Comparison of ENCODE assay signal across 29 cellular contexts in the genomic region with DNA sequence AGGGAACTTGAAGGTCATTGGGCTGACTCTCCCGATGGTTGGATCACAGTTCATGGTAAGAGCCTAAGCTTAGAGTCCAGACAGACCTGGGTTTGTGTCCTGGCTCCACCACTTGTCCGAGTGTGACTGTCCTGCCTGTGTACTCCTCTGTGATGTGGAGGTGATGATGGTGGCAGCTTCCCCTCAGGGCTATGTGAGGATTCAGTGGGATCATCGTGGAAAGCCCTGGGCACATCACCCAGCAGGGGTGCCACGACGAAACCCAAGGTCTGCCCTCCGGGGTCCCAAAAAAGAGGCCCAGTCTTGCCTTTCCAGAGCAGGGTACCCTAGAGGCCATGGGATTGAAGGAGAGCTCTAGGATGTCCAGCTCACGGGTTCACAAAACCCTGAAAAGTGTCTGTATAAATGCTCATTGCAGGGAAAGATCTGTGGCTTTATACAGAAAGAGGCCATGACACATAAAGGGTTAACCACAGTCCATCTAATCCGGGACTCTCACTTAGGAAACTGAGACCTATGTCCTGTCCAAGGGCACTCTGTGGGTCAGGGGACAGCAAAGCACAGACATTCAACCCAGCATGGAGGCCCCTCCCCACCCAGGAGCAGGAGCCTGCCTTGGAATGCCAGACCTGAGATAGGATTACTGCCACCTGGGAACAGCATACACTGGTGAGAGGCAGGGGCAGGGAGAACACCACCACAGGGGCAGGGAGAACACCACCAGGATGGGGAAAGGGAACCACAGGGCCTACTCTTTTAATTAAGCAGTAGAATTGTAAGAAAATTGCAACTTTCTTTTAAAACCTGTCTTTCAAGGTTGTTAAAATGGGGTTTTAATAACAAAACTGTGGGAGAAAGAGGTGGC. TPM values are rescaled to one million over a fixed set of nuclear protein-coding genes. Genes with fewer than 3 reads are reported as not detected.
DNase-seq lines count a peak whose midpoint lies in the region; ATAC-seq, FAIRE-seq and TF ChIP-seq lines count a peak whose summit lies in the region.
"Had no signal": no experiment of that assay in that cellular context is flagged by ENCODE, and none has a peak within 500 bp of the region (broad histone marks: within the 10 kb centered on the region; RNA-seq: fewer than 3 reads in every experiment).

No MANE protein-coding gene starts in this region.

- H3K79me2 ChIP-seq in OCI-LY1 (ENCODE audit: insufficient read depth, low read length) = no peaks in the 10 kb centered on the region

- H3K9ac ChIP-seq in OCI-LY1 (ENCODE audit: low read length) (peak overlapping the region; percentile 95), kidney (ENCODE audit: low read length in 2 of 2) (no peak overlapping the region)

- H4K20me1 ChIP-seq in OCI-LY1 (ENCODE audit: insufficient read depth, low read length) = no peaks in the 10 kb centered on the region

- H3K4me1 ChIP-seq in OCI-LY1 (ENCODE audit: insufficient read depth, low read length, severe bottlenecking) (peaks cover 99% of the 10 kb centered on the region), kidney (ENCODE audit: control insufficient read depth in 1 of 2, insufficient read depth in 1 of 2, low read depth in 1 of 2, low read length in 2 of 2) (peaks cover 0 to 2% of the 10 kb centered on the region in 2 donors)
- H3K4me1 ChIP-seq: ascending aorta had no signal

- H3K27ac Mint-ChIP-seq in activated naive CD4-positive, alpha-beta T cell treated with anti-CD3 and anti-CD28 coated beads, Interleukin-2, amount 10 ng/mL, durations not matched to agents 7 days and 5 days = no peak overlapping the region
- no peak overlapping the region for H3K27ac Mint-ChIP-seq in activated naive CD4-positive, alpha-beta T cell treated with anti-CD3 and anti-CD28 coated beads for 36 hours
- H3K27ac Mint-ChIP-seq in stimulated activated naive B cell treated with anti-CD40 and anti-IgM and Interleukin-4, amounts not matched to agents 10 μg/mL and 1 μg/mL and 100 μg/mL, for 72 hours = peak overlapping the region; percentile 88
- H3K27ac Mint-ChIP-seq: activated CD4-positive, alpha-beta T cell treated with anti-CD3 and anti-CD28 coated beads for 36 hours; activated naive CD4-positive, alpha-beta T cell treated with anti-CD3 and anti-CD28 coated beads, Interleukin-2, amount 50 U/mL, for 72 hours had no signal

- H3K9me3 Mint-ChIP-seq in activated naive CD4-positive, alpha-beta T cell treated with anti-CD3 and anti-CD28 coated beads, Interleukin-2, amount 10 ng/mL, durations not matched to agents 7 days and 5 days = no peaks in the 10 kb centered on the region
- H3K9me3 Mint-ChIP-seq in activated naive CD4-positive, alpha-beta T cell treated with anti-CD3 and anti-CD28 coated beads for 36 hours = no peaks in the 10 kb centered on the region
- H3K9me3 Mint-ChIP-seq in stimulated activated naive B cell treated with anti-CD40 and anti-IgM and Interleukin-4, amounts not matched to agents 10 μg/mL and 1 μg/mL and 100 μg/mL, for 72 hours = no peaks in the 10 kb centered on the region
- H3K9me3 Mint-ChIP-seq: activated naive CD4-positive, alpha-beta T cell treated with anti-CD3 and anti-CD28 coated beads, Interleukin-2, amount 50 U/mL, for 72 hours had no signal

- H3K4me3 Mint-ChIP-seq in activated naive CD4-positive, alpha-beta T cell treated with anti-CD3 and anti-CD28 coated beads, Interleukin-2, amount 10 ng/mL, durations not matched to agents 7 days and 5 days = no peak overlapping the region
- no peak overlapping the region for H3K4me3 Mint-ChIP-seq in activated naive CD4-positive, alpha-beta T cell treated with anti-CD3 and anti-CD28 coated beads for 36 hours
- H3K4me3 Mint-ChIP-seq in stimulated activated naive B cell treated with anti-CD40 and anti-IgM and Interleukin-4, amounts not matched to agents 10 μg/mL and 1 μg/mL and 100 μg/mL, for 72 hours = no peak overlapping the region
- H3K4me3 Mint-ChIP-seq: activated CD4-positive, alpha-beta T cell treated with anti-CD3 and anti-CD28 coated beads for 36 hours had no signal

- no peak for FAIRE-seq in kidney (lab: Jason Lieb, UNC)
- FAIRE-seq: endothelial cell of umbilical vein, urothelium cell line had no signal

- H3K36me3 ChIP-seq in OCI-LY1 (ENCODE audit: insufficient read depth, low read length) (no peaks in the 10 kb centered on the region), kidney (ENCODE audit: control insufficient read depth in 1 of 2, insufficient read depth in 2 of 2, low read length in 2 of 2) (no peaks in the 10 kb centered on the region)
- H3K36me3 ChIP-seq: ascending aorta, MG63, neutrophil had no signal

- no peaks in the 10 kb centered on the region for H3F3A ChIP-seq in OCI-LY1 (ENCODE audit: insufficient read depth, low read length)

- H2AFZ ChIP-seq in OCI-LY1 (ENCODE audit: low read length) = no peak overlapping the region

- H3K4me3 ChIP-seq in OCI-LY1 (ENCODE audit: low read depth, low read length, poor library complexity, severe bottlenecking) (no peak overlapping the region), kidney (ENCODE audit: low read length in 2 of 2) (no peak overlapping the region)
- H3K4me3 ChIP-seq: ascending aorta, dorsolateral prefrontal cortex, MG63 had no signal

- TF ChIP-seq CTCF in OCI-LY1 (IDR thresholded peaks at IDR 0.05; ENCODE audit: low read length) = no peak
- TF ChIP-seq CTCF in kidney (IDR thresholded peaks at IDR 0.05; ENCODE audit: borderline replicate concordance, extremely low read depth, insufficient read depth) = no peak

- peak overlapping the region; percentile 38; the same call in 1 of the 2 replicates for H3K4me2 ChIP-seq in OCI-LY1 (ENCODE audit: low read length)

- intact Hi-C loops in activated naive CD4-positive, alpha-beta T cell treated with anti-CD3 and anti-CD28 coated beads for 36 hours (cut with micrococcal nuclease) = loop anchor here (5.0 kb wide), 1 partner anchor 57 kb away; no protein-coding TSS in a partner anchor
- intact Hi-C loops in kidney (cut with DNase I) = no loop called here

- H3K27me3 Mint-ChIP-seq in activated naive CD4-positive, alpha-beta T cell treated with anti-CD3 and anti-CD28 coated beads, Interleukin-2, amount 10 ng/mL, durations not matched to agents 7 days and 5 days = peaks cover 57% of the 10 kb centered on the region
- H3K27me3 Mint-ChIP-seq in activated naive CD4-positive, alpha-beta T cell treated with anti-CD3 and anti-CD28 coated beads for 36 hours (ENCODE audit: low read depth) = peaks cover 2% of the 10 kb centered on the region
- H3K27me3 Mint-ChIP-seq in stimulated activated naive B cell treated with anti-CD40 and anti-IgM and Interleukin-4, amounts not matched to agents 10 μg/mL and 1 μg/mL and 100 μg/mL, for 72 hours = peaks cover 0 to 4% of the 10 kb centered on the region in 2 donors
- H3K27me3 Mint-ChIP-seq: activated CD4-positive, alpha-beta T cell treated with anti-CD3 and anti-CD28 coated beads for 36 hours had no signal

- ATAC-seq in stimulated activated naive B cell treated with anti-CD40 and anti-IgM and Interleukin-4, amounts not matched to agents 10 μg/mL and 1 μg/mL and 100 μg/mL, for 72 hours (replicated peaks) = no peak
- ATAC-seq: activated CD4-positive, alpha-beta T cell treated with anti-CD3 and anti-CD28 coated beads for 36 hours; activated naive CD4-positive, alpha-beta T cell treated with anti-CD3 and anti-CD28 coated beads, Interleukin-2, amount 50 U/mL, for 72 hours; HCT116; PC-3 had no signal

- H3K9me2 ChIP-seq in OCI-LY1 (ENCODE audit: low read depth, low read length) = no peaks in the 10 kb centered on the region

- no peaks in the 10 kb centered on the region for H3K27me3 ChIP-seq in OCI-LY1 (ENCODE audit: insufficient read depth, low read length)
- H3K27me3 ChIP-seq: ascending aorta, MG63, neutrophil had no signal

- peaks cover 12% of the 10 kb centered on the region for H3K4me1 Mint-ChIP-seq in activated naive CD4-positive, alpha-beta T cell treated with anti-CD3 and anti-CD28 coated beads, Interleukin-2, amount 10 ng/mL, durations not matched to agents 7 days and 5 days
- peaks cover 5% of the 10 kb centered on the region for H3K4me1 Mint-ChIP-seq in activated naive CD4-positive, alpha-beta T cell treated with anti-CD3 and anti-CD28 coated beads for 36 hours (ENCODE audit: low read depth)
- peaks cover 72 to 99% of the 10 kb centered on the region in 2 donors for H3K4me1 Mint-ChIP-seq in stimulated activated naive B cell treated with anti-CD40 and anti-IgM and Interleukin-4, amounts not matched to agents 10 μg/mL and 1 μg/mL and 100 μg/mL, for 72 hours

- peak; percentile 8 for DNase-seq in activated naive CD4-positive, alpha-beta T cell treated with anti-CD3 and anti-CD28 coated beads, Interleukin-2, amount 10 ng/mL, durations not matched to agents 7 days and 5 days
- no peak for DNase-seq in activated naive CD4-positive, alpha-beta T cell treated with anti-CD3 and anti-CD28 coated beads for 36 hours
- DNase-seq in kidney = peak; percentile 11
- no peak for DNase-seq in stimulated activated naive B cell treated with anti-CD40 and anti-IgM and Interleukin-4, amounts not matched to agents 10 μg/mL and 1 μg/mL and 100 μg/mL, for 72 hours
- DNase-seq in NCI-H2081 (lab: John Stamatoyannopoulos, UW) = no peak
- DNase-seq in activated CD4-positive, alpha-beta T cell treated with anti-CD3 and anti-CD28 coated beads, Interleukin-2, amount 50 U/mL, for 1 hour = no peak
- no peak for DNase-seq in SHP77 (lab: John Stamatoyannopoulos, UW)
- DNase-seq: activated CD4-positive, alpha-beta T cell treated with anti-CD3 and anti-CD28 coated beads for 36 hours; Calu3; kidney glomerular epithelial cell; mammary epithelial cell; MG63; NCI-H1436 treated with DMSO at 0.1 percent for 48 hours; NCI-H446 treated with DMSO at 0.1 percent for 48 hours; PC-3; SIG-M5 had no signal

- H3K27ac ChIP-seq in OCI-LY1 (ENCODE audit: low read depth, low read length, poor library complexity, severe bottlenecking) (peak overlapping the region; percentile 99), kidney (ENCODE audit: low read depth in 2 of 2, low read length in 2 of 2) (no peak overlapping the region)
- H3K27ac ChIP-seq: ascending aorta, dorsolateral prefrontal cortex, neutrophil had no signal

- no peaks in the 10 kb centered on the region for H3K36me3 Mint-ChIP-seq in activated naive CD4-positive, alpha-beta T cell treated with anti-CD3 and anti-CD28 coated beads, Interleukin-2, amount 10 ng/mL, durations not matched to agents 7 days and 5 days
- no peaks in the 10 kb centered on the region for H3K36me3 Mint-ChIP-seq in activated naive CD4-positive, alpha-beta T cell treated with anti-CD3 and anti-CD28 coated beads for 36 hours (ENCODE audit: low read depth)
- peaks cover 8 to 28% of the 10 kb centered on the region in 2 donors for H3K36me3 Mint-ChIP-seq in stimulated activated naive B cell treated with anti-CD40 and anti-IgM and Interleukin-4, amounts not matched to agents 10 μg/mL and 1 μg/mL and 100 μg/mL, for 72 hours
- H3K36me3 Mint-ChIP-seq: activated naive CD4-positive, alpha-beta T cell treated with anti-CD3 and anti-CD28 coated beads, Interleukin-2, amount 50 U/mL, for 72 hours had no signal

- CTCF ChIA-PET in activated naive CD4-positive, alpha-beta T cell treated with anti-CD3 and anti-CD28 coated beads, Interleukin-2, amount 10 ng/mL, durations not matched to agents 7 days and 5 days (lab: Charles Lee) = interaction anchor here (1.9 kb wide), 1 partner anchor 55 kb away, joined by 11 read pairs; no protein-coding TSS in a partner anchor
- CTCF ChIA-PET in activated naive CD4-positive, alpha-beta T cell treated with anti-CD3 and anti-CD28 coated beads for 36 hours (lab: Charles Lee) = interaction anchor here (0.6 kb wide), 1 partner anchor 91 kb away, joined by 3 read pairs; no protein-coding TSS in a partner anchor

- H3K9me3 ChIP-seq in OCI-LY1 (ENCODE audit: low read length) (no peaks in the 10 kb centered on the region), kidney (ENCODE audit: control insufficient read depth in 1 of 2, low read length in 2 of 2) (no peaks in the 10 kb centered on the region)
- H3K9me3 ChIP-seq: ascending aorta, MG63, neutrophil had no signal

RNA-seq across cellular contexts. Expression of gene IGLL5, which starts 51.3 kb away (rescaled TPM):
- not detected for total RNA-seq in activated naive CD4-positive, alpha-beta T cell treated with anti-CD3 and anti-CD28 coated beads for 36 hours
- 103 TPM for total RNA-seq in kidney
- 1.9 TPM for polyA plus RNA-seq in kidney (ENCODE audit: insufficient read depth, low read depth, low replicate concordance)
- total RNA-seq: A673; activated CD4-positive, alpha-beta T cell treated with anti-CD3 and anti-CD28 coated beads for 36 hours; activated CD8-positive, alpha-beta memory T cell treated with anti-CD3 and anti-CD28 coated beads for 36 hours; activated naive CD4-positive, alpha-beta T cell treated with anti-CD3 and anti-CD28 coated beads, Interleukin-2, amount 50 U/mL, for 72 hours; Calu3; cardiac septum; endothelial cell of umbilical vein; mammary epithelial cell; PC-3; pulmonary artery endothelial cell had no signal
- polyA plus RNA-seq: BJ, endothelial cell of umbilical vein, mammary epithelial cell had no signal

Comparison
In these comparisons a context has a peak if more than half of its experiments do, and no peak if none do; other contexts are left out.
1. DNase-seq: peak in activated naive CD4-positive, alpha-beta T cell treated with anti-CD3 and anti-CD28 coated beads, Interleukin-2, amount 10 ng/mL, durations not matched to agents 7 days and 5 days (single experiment) and kidney (single experiment); none in activated naive CD4-positive, alpha-beta T cell treated with anti-CD3 and anti-CD28 coated beads for 36 hours (single experiment), stimulated activated naive B cell treated with anti-CD40 and anti-IgM and Interleukin-4, amounts not matched to agents 10 μg/mL and 1 μg/mL and 100 μg/mL, for 72 hours (single experiment), NCI-H2081 (0 of 2), activated CD4-positive, alpha-beta T cell treated with anti-CD3 and anti-CD28 coated beads, Interleukin-2, amount 50 U/mL, for 1 hour (single experiment) and SHP77 (0 of 2).
2. RNA of gene IGLL5, which starts 51.3 kb away (total RNA-seq): 103 TPM in kidney (single experiment); not detected in activated naive CD4-positive, alpha-beta T cell treated with anti-CD3 and anti-CD28 coated beads for 36 hours; every median in the first group is over 100 times any median in the second.